9 cellular contexts compared by ENCODE assay signal in the genomic region with DNA sequence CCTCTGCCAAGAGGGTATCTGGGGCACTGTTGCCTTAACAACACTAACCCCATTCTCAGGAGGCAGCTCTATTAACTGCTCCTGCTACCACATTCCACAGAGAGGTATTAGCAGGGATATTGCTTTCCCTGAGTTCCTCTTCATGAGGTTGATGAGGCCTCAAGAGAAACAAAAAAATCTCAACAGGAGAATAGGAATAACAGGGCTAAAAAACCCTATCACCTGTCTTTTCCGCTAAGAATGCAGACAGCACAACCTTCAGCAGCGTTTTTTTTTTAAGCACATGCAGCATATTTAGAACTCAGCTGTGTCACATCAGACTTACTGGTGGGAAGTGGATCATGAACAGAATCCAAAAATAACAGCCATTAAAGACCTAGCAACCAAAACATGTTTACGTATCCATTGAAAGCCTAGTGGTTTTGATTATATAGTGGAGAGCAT. TPM values are rescaled to one million over a fixed set of nuclear protein-coding genes. Genes with fewer than 3 reads are reported as not detected.
DNase-seq lines count a peak whose midpoint lies in the region; TF ChIP-seq lines count a peak whose summit lies in the region.
"Had no signal": no experiment of that assay in that cellular context is flagged by ENCODE, and none has a peak within 500 bp of the region (broad histone marks: within the 10 kb centered on the region; RNA-seq: fewer than 3 reads in every experiment).

No MANE protein-coding gene starts in this region.

- no peaks in the 10 kb centered on the region for H3K27me3 ChIP-seq in effector memory CD4-positive, alpha-beta T cell (replicated peaks; ENCODE audit: control insufficient read depth, insufficient read depth, low read length, poor library complexity, severe bottlenecking)

- H3K9me3 ChIP-seq in effector memory CD4-positive, alpha-beta T cell (ENCODE audit: control insufficient read depth, low read length), result no peaks in the 10 kb centered on the region

- TF ChIP-seq CTCF in cardiac fibroblast (IDR thresholded peaks at IDR 0.05; ENCODE audit: low read depth, low read length), result no peak

- peak; percentile 85 for DNase-seq in LHCN-M2 (ENCODE audit: low read depth)
- peak; percentile 73 to 74 for DNase-seq in cardiac fibroblast (ENCODE audit: low read depth in 2 of 2)
- peak; percentile 35 for DNase-seq in hepatic stellate cell (ENCODE audit: low spot score)
- DNase-seq in superior temporal gyrus (ENCODE audit: extremely low spot score), result peak; percentile 47
- DNase-seq in LoVo (ENCODE audit: low spot score), result no peak
- no peak for DNase-seq in effector memory CD4-positive, alpha-beta T cell
- no peak for DNase-seq in EL
- DNase-seq: activated gamma-delta T cell treated with Interleukin-2 at 50 U/mL for 16 hours; NK-92 treated with Interleukin-12 subunit alpha and Interleukin-12 subunit beta, amount 100 ng/mL, for 24 hours had no signal

- no peak overlapping the region for H3K27ac ChIP-seq in effector memory CD4-positive, alpha-beta T cell (ENCODE audit: insufficient read depth, low read length, poor library complexity, severe bottlenecking)

- H3K4me3 ChIP-seq in cardiac fibroblast (replicated peaks in 1 of 2; ENCODE audit: low read depth in 2 of 2, low read length in 2 of 2), result no peak overlapping the region
- H3K4me3 ChIP-seq in effector memory CD4-positive, alpha-beta T cell (ENCODE audit: insufficient read depth, low read depth, low read length, poor library complexity, severe bottlenecking), result no peak overlapping the region

- H3K4me1 ChIP-seq in effector memory CD4-positive, alpha-beta T cell (ENCODE audit: control insufficient read depth, insufficient read depth, low read length, poor library complexity, severe bottlenecking), result no peaks in the 10 kb centered on the region

- H3K36me3 ChIP-seq in effector memory CD4-positive, alpha-beta T cell (ENCODE audit: control insufficient read depth, insufficient read depth, low read length), result no peaks in the 10 kb centered on the region

RNA-seq across cellular contexts. Expression of a gene that starts 29.2 kb away (rescaled TPM):
- 13.0 and 14.2 TPM in 2 replicates for total RNA-seq in LHCN-M2 (2014; rRNA removed)
- 18.6 TPM for polyA plus RNA-seq in LHCN-M2 (2012)

Comparison
In these comparisons a context has a peak if more than half of its experiments do, and no peak if none do; other contexts are left out.
1. DNase-seq: peak in LHCN-M2 (single experiment), cardiac fibroblast (2 of 2), hepatic stellate cell (single experiment) and superior temporal gyrus (single experiment); none in LoVo (single experiment), effector memory CD4-positive, alpha-beta T cell (0 of 3) and EL (single experiment).